Comparison of ENCODE assay signal across 9 cellular contexts in genomic region chr21:44471341-44471740, GRCh38. TPM values are rescaled to one million over a fixed set of nuclear protein-coding genes. Genes with fewer than 3 reads are reported as not detected.
"Had no signal": no experiment of that assay in that cellular context is flagged by ENCODE, and none has a peak within 500 bp of the region (broad histone marks: within the 10 kb centered on the region; RNA-seq: fewer than 3 reads in every experiment).

No MANE protein-coding gene starts in this region.

- H3K4me3 ChIP-seq: GM23248, GM23338, HAP-1 had no signal

- ATAC-seq: GM23338, HCT116 had no signal

- H3K27ac Mint-ChIP-seq: GM23338, HFFc6 had no signal

- H3K4me3 Mint-ChIP-seq: GM23338, H9, HFFc6 had no signal

- H3K9ac ChIP-seq: GM23248 had no signal

- H3K36me3 ChIP-seq: HAP-1 had no signal

- H3K4me2 ChIP-seq: GM23338 had no signal

- H3K27ac ChIP-seq: GM23248 had no signal

- H3K9me3 Mint-ChIP-seq: GM23338, H9 had no signal

- DNase-seq: GM23248, GOT3, H7, H9, HCEC 1CT, HFFc6 had no signal

RNA-seq across cellular contexts. Expression of gene LRRC3, which starts 16.0 kb away (rescaled TPM):
- total RNA-seq: HFFc6 had no signal
